In genomic region chr3:46866720-46867549, GRCh38 we compare ENCODE assay signal across 8 cellular contexts. TPM values are rescaled to one million over a fixed set of nuclear protein-coding genes. Genes with fewer than 3 reads are reported as not detected.
DNase-seq lines count a peak whose midpoint lies in the region; ATAC-seq and TF ChIP-seq lines count a peak whose summit lies in the region.

No MANE protein-coding gene starts in this region.

- H3K36me3 ChIP-seq in esophagus muscularis mucosa, result peaks cover 0 to 3% (median 0%) of the 10 kb centered on the region in 4 donors
- no peaks in the 10 kb centered on the region for H3K36me3 ChIP-seq in neural cell (ENCODE audit: insufficient read depth, low read length)

- TF ChIP-seq CTCF in esophagus muscularis mucosa (IDR thresholded peaks at IDR 0.05) (peak; percentile 90 to 95 (median 93)), neural cell (IDR thresholded peaks at IDR 0.05; ENCODE audit: poor library complexity, severe bottlenecking) (peak; percentile 61)

- no peak overlapping the region for H3K9ac ChIP-seq in neural cell (ENCODE audit: low read length)

- H3K27me3 ChIP-seq in esophagus muscularis mucosa (no peaks in the 10 kb centered on the region), neural cell (ENCODE audit: insufficient read depth, low read depth, low read length) (no peaks in the 10 kb centered on the region)

- no peak overlapping the region for H2AFZ ChIP-seq in neural cell (ENCODE audit: low read depth, low read length)

- peak; percentile 35 for TF ChIP-seq RAD21 in neural cell (conservative IDR thresholded peaks at IDR 0.05)

- H3K27ac ChIP-seq in esophagus muscularis mucosa (replicated peaks in 1 of 4) (peak overlapping the region; percentile 55 to 70 (median 66)), neural cell (ENCODE audit: low read length) (no peak overlapping the region)

- H3K4me1 ChIP-seq in esophagus muscularis mucosa, result peaks cover 24 to 41% (median 30%) of the 10 kb centered on the region in 4 donors

- H4K20me1 ChIP-seq in neural cell (ENCODE audit: insufficient read depth), result no peaks in the 10 kb centered on the region

- WGBS in esophagus muscularis mucosa, result 13% methylated on average over 11 of the region's 15 CpGs

- peak overlapping the region in 1 of 4 donors; percentile 1 for H3K4me3 ChIP-seq in esophagus muscularis mucosa
- H3K4me3 ChIP-seq in neural cell (ENCODE audit: low read length), result no peak overlapping the region

- DNase-seq in NCI-H2196 (lab: John Stamatoyannopoulos, UW; ENCODE audit: unreplicated experiment), result peak; percentile 54
- DNase-seq in NCI-H2196 treated with DMSO at 0.1 percent for 48 hours (lab: John Stamatoyannopoulos, UW; ENCODE audit: unreplicated experiment), result no peak
- peak; percentile 0 for DNase-seq in NCI-H774 (lab: John Stamatoyannopoulos, UW)
- peak; percentile 68 for DNase-seq in activated T-cell treated with anti-CD3 and anti-CD28 coated beads for 48 hours (ENCODE audit: low read depth)
- peak; percentile 96 for DNase-seq in esophagus muscularis mucosa (ENCODE audit: extremely low spot score)
- peak; percentile 91 for DNase-seq in stimulated activated naive CD8-positive, alpha-beta T cell treated with anti-CD3 and anti-CD28 coated beads, Interleukin-15, Interleukin-2, amounts not matched to agents 100 U/mL and 50 U/mL, for 24 hours

- no peaks in the 10 kb centered on the region for H3K79me2 ChIP-seq in neural cell (replicated peaks; ENCODE audit: insufficient read depth, low read length)

- H3K4me2 ChIP-seq in neural cell (ENCODE audit: low read length), result no peak overlapping the region

- TF ChIP-seq POLR2A in esophagus muscularis mucosa (IDR thresholded peaks at IDR 0.05; ENCODE audit: low read depth), result no peak

- no peaks in the 10 kb centered on the region for H3K9me2 ChIP-seq in neural cell (ENCODE audit: insufficient read depth, low read length)

- H3K9me3 ChIP-seq in esophagus muscularis mucosa, result no peaks in the 10 kb centered on the region
- H3K9me3 ChIP-seq in neural cell (ENCODE audit: low read length), result no peaks in the 10 kb centered on the region

- TF ChIP-seq EP300 in esophagus muscularis mucosa (IDR thresholded peaks at IDR 0.05) (no peak), neural cell (conservative IDR thresholded peaks at IDR 0.05; ENCODE audit: poor library complexity, severe bottlenecking) (no peak)

- ATAC-seq in stimulated activated naive CD8-positive, alpha-beta T cell treated with anti-CD3 and anti-CD28 coated beads, Interleukin-15, Interleukin-2, amounts not matched to agents 100 U/mL and 50 U/mL, for 24 hours, result peak; percentile 53
- no peak for ATAC-seq in HG02642 (IDR thresholded peaks at IDR 0.05; ENCODE audit: poor library complexity, unreplicated experiment)

- intact Hi-C loops in esophagus muscularis mucosa (cut with DNase I), result loop anchor here (1.0 to 5.0 kb wide), 2 partner anchors 28 to 40 kb away; no protein-coding TSS in a partner anchor

- no peaks in the 10 kb centered on the region for H3F3A ChIP-seq in neural cell (ENCODE audit: insufficient read depth, low read length, poor library complexity, severe bottlenecking)

TF ChIP-seq in neural cell, 6 proteins besides CTCF, POLR2A, EP300 and RAD21:
- TF ChIP-seq MXI1 (conservative IDR thresholded peaks at IDR 0.05; ENCODE audit: poor library complexity, severe bottlenecking) (no peak), SMC3 (conservative IDR thresholded peaks at IDR 0.05; ENCODE audit: poor library complexity) (peak; percentile 61)

RNA-seq across cellular contexts. Expression of gene MYL3, which starts 3.7 kb away (rescaled TPM):
- total RNA-seq in esophagus muscularis mucosa, result 10 to 100 TPM in 1 of 4 donors, 1 to 10 TPM in 2, under 1 TPM in 1; 0.83 to 13.0 (median 7.7) TPM
- polyA plus RNA-seq in neural cell, result 2.1 TPM in 1 of 2 replicates, not detected in the other
- not detected in 2 replicates for polyA minus RNA-seq in neural cell

RNA-seq across cellular contexts. Expression of gene PTH1R, which starts 10.6 kb away (rescaled TPM):
- total RNA-seq in esophagus muscularis mucosa, result 10 to 100 TPM in 2 of 4 donors, 1 to 10 TPM in 2; 2.1 to 26.8 (median 14.5) TPM
- polyA plus RNA-seq in neural cell, result not detected in 2 replicates
- polyA minus RNA-seq in neural cell, result not detected in 2 replicates
